23 cellular contexts compared by ENCODE assay signal in the genomic region with DNA sequence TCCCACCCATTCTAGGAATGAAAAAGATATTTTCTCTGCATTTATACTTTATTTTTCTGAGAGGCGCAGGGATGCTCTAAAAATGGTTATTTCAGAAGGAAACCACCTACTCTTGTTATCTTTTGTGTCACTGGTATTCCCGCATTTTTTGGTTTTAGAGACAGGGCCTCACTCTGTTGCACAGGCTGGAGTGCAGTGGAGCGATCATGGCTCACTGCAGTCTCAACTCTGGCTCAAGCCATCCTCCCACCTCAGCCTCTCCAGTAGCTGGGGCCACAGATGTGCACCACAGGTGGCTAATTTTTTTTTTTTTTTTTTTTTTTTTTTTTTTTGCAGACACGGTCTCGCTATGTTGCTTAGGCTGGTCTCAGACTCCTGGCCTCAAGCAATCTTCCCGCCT.
DNase-seq lines count a peak whose midpoint lies in the region; ATAC-seq and TF ChIP-seq lines count a peak whose summit lies in the region.
"Had no signal": no experiment of that assay in that cellular context is flagged by ENCODE, and none has a peak within 500 bp of the region (broad histone marks: within the 10 kb centered on the region; RNA-seq: fewer than 3 reads in every experiment).

No MANE protein-coding gene starts in this region.

- H3K4me1 Mint-ChIP-seq in activated T-cell treated with anti-CD3 and anti-CD28 coated beads, Interleukin-2, amount 50 U/mL, for 72 hours (ENCODE audit: low read depth): peaks cover 78% of the 10 kb centered on the region
- H3K4me1 Mint-ChIP-seq in activated B cell treated with CpG ODN at 0.5 μM for 24 hours: peaks cover 60% of the 10 kb centered on the region

- CTCF ChIA-PET in activated B cell treated with CpG ODN at 0.5 μM for 24 hours (lab: Charles Lee): no interaction called here

- H2AK5ac ChIP-seq in trophoblast cell (ENCODE audit: low read length): no peak overlapping the region

- no peak overlapping the region for H2BK120ac ChIP-seq in trophoblast cell (ENCODE audit: insufficient read depth, low read length, poor library complexity)

- H3K9me3 ChIP-seq in trophoblast cell (ENCODE audit: insufficient read depth, low read depth, low read length): peaks cover 7% of the 10 kb centered on the region
- H3K9me3 ChIP-seq: upper lobe of left lung had no signal

- H4K12ac ChIP-seq in trophoblast cell (ENCODE audit: low read depth, low read length): no peak overlapping the region

- H3K79me2 ChIP-seq in trophoblast cell (ENCODE audit: control insufficient read depth, insufficient read depth, low read length, poor library complexity): no peaks in the 10 kb centered on the region

- no peaks in the 10 kb centered on the region for H3K9me3 Mint-ChIP-seq in activated T-cell treated with anti-CD3 and anti-CD28 coated beads, Interleukin-2, amount 50 U/mL, for 72 hours
- no peaks in the 10 kb centered on the region for H3K9me3 Mint-ChIP-seq in activated B cell treated with CpG ODN at 0.5 μM for 24 hours

- no peaks in the 10 kb centered on the region for H3K27me3 Mint-ChIP-seq in activated T-cell treated with anti-CD3 and anti-CD28 coated beads, Interleukin-2, amount 50 U/mL, for 72 hours (ENCODE audit: low read depth)
- H3K27me3 Mint-ChIP-seq in activated B cell treated with CpG ODN at 0.5 μM for 24 hours: no peaks in the 10 kb centered on the region

- H2AFZ ChIP-seq in trophoblast cell (ENCODE audit: insufficient read depth, low read length, poor library complexity): no peak overlapping the region

- no peaks in the 10 kb centered on the region for H3K27me3 ChIP-seq in trophoblast cell (ENCODE audit: insufficient read depth, low read length)
- H3K27me3 ChIP-seq: upper lobe of left lung had no signal

- peaks cover 4 to 47% of the 10 kb centered on the region in 2 donors for H3K36me3 Mint-ChIP-seq in activated T-cell treated with anti-CD3 and anti-CD28 coated beads, Interleukin-2, amount 50 U/mL, for 72 hours (ENCODE audit: insufficient read depth in 2 of 2)
- H3K36me3 Mint-ChIP-seq in activated B cell treated with CpG ODN at 0.5 μM for 24 hours (ENCODE audit: low read depth): peaks cover 86% of the 10 kb centered on the region

- H3K4ac ChIP-seq in trophoblast cell (ENCODE audit: low read depth, low read length): no peak overlapping the region

- peak overlapping the region; percentile 91 for H3K27ac Mint-ChIP-seq in activated T-cell treated with anti-CD3 and anti-CD28 coated beads, Interleukin-2, amount 50 U/mL, for 72 hours
- peak overlapping the region; percentile 43 for H3K27ac Mint-ChIP-seq in activated B cell treated with CpG ODN at 0.5 μM for 24 hours

- no peak overlapping the region for H4K8ac ChIP-seq in trophoblast cell (ENCODE audit: low read depth, low read length)

- H3K79me1 ChIP-seq in trophoblast cell (ENCODE audit: low read length): no peaks in the 10 kb centered on the region

- peaks cover 2 to 8% of the 10 kb centered on the region in 2 experiments for H3K4me1 ChIP-seq in trophoblast cell (ENCODE audit: control insufficient read depth in 1 of 2, insufficient read depth in 2 of 2, low read length in 2 of 2)

- H3K14ac ChIP-seq in trophoblast cell (ENCODE audit: low read length): no peak overlapping the region

- H3K18ac ChIP-seq in trophoblast cell (ENCODE audit: low read length): no peak overlapping the region

- no peak for ATAC-seq in activated T-cell treated with anti-CD3 and anti-CD28 coated beads, Interleukin-2, amount 50 U/mL, for 72 hours (replicated peaks in 1 of 2)
- ATAC-seq in GM21723 (IDR thresholded peaks at IDR 0.05; ENCODE audit: unreplicated experiment) (peak; percentile 61), activated B cell treated with CpG ODN at 0.5 μM for 24 hours (ENCODE audit: low read depth) (no peak)
- ATAC-seq: activated CD4-positive, CD25-positive, alpha-beta regulatory T cell treated with anti-CD3 and anti-CD28 coated beads, Interleukin-2, amount 50 U/mL, for 24 hours; Right ventricle myocardium inferior had no signal

- H4K91ac ChIP-seq in trophoblast cell (ENCODE audit: low read depth, low read length): no peak overlapping the region

- no peak overlapping the region for H3K4me3 ChIP-seq in trophoblast cell (ENCODE audit: low read depth, low read length)
- H3K4me3 ChIP-seq: lung, upper lobe of left lung had no signal

- POLR2A ChIA-PET in activated B cell treated with CpG ODN at 0.5 μM for 24 hours (lab: Charles Lee): no interaction called here

- H3K23ac ChIP-seq in trophoblast cell (ENCODE audit: low read length): no peak overlapping the region

- no CpG with 5 or more reads among the region's 6 CpGs for WGBS in trophoblast cell (ENCODE audit: extremely low coverage, insufficient coverage, insufficient read length)

- H3K4me2 ChIP-seq in trophoblast cell (ENCODE audit: low read length): no peak overlapping the region

- no peak overlapping the region for H3K4me3 Mint-ChIP-seq in activated T-cell treated with anti-CD3 and anti-CD28 coated beads, Interleukin-2, amount 50 U/mL, for 72 hours
- H3K4me3 Mint-ChIP-seq in activated B cell treated with CpG ODN at 0.5 μM for 24 hours: no peak overlapping the region

- no peak for TF ChIP-seq CTCF in activated B cell treated with CpG ODN at 0.5 μM for 24 hours (IDR thresholded peaks at IDR 0.05)

- H3K36me3 ChIP-seq in trophoblast cell (ENCODE audit: control insufficient read depth in 1 of 2, insufficient read depth in 2 of 2, low read length in 2 of 2): peaks cover 8 to 13% of the 10 kb centered on the region in 2 experiments

- H3K9ac ChIP-seq in trophoblast cell (ENCODE audit: low read length): no peak overlapping the region

- no peak overlapping the region for H3K27ac ChIP-seq in trophoblast cell (ENCODE audit: low read depth, low read length)
- H3K27ac ChIP-seq: upper lobe of left lung had no signal

- H2BK5ac ChIP-seq in trophoblast cell (ENCODE audit: low read depth, low read length, poor library complexity): no peak overlapping the region

- intact Hi-C loops in activated B cell treated with CpG ODN at 0.5 μM for 24 hours (cut with micrococcal nuclease): no loop called here

- no peak overlapping the region for H2BK12ac ChIP-seq in trophoblast cell (ENCODE audit: low read length)

- no peak for DNase-seq in activated T-cell treated with anti-CD3 and anti-CD28 coated beads, Interleukin-2, amount 50 U/mL, for 72 hours
- no peak for DNase-seq in activated T-cell treated with anti-CD3 and anti-CD28 coated beads, Interleukin-2, amount 50 U/mL, for 48 hours
- DNase-seq in activated B cell treated with CpG ODN at 0.5 μM for 24 hours (no peak), trophoblast cell (peak; percentile 24 to 70), dermis blood vessel endothelial cell (no peak), NCI-H2081 treated with DMSO at 0.1 percent for 48 hours (lab: John Stamatoyannopoulos, UW) (no peak)
- DNase-seq in activated CD8-positive, alpha-beta memory T cell treated with anti-CD3 and anti-CD28 coated beads, Interleukin-2, amount 50 U/mL, for 4 hours: no peak
- DNase-seq: activated effector memory CD4-positive, alpha-beta T cell treated with Interleukin-2 at 50 U/mL for 16 hours; amygdala; Calu3; cortex of kidney; H7; kidney glomerular epithelial cell; NCI-H2029; NCI-H446; nucleus accumbens; stimulated activated CD4-positive, alpha-beta T cell treated with anti-CD3 and anti-CD28 coated beads, Interleukin-2, amount 100 ng/mL, for 48 hours; T1000 had no signal

Comparison
In these comparisons a context has a peak if more than half of its experiments do, and no peak if none do; other contexts are left out.
1. DNase-seq: peak in trophoblast cell (2 of 2); none in activated T-cell treated with anti-CD3 and anti-CD28 coated beads, Interleukin-2, amount 50 U/mL, for 72 hours (0 of 2), activated T-cell treated with anti-CD3 and anti-CD28 coated beads, Interleukin-2, amount 50 U/mL, for 48 hours (0 of 2), activated B cell treated with CpG ODN at 0.5 μM for 24 hours (single experiment), dermis blood vessel endothelial cell (single experiment), NCI-H2081 treated with DMSO at 0.1 percent for 48 hours (single experiment) and activated CD8-positive, alpha-beta memory T cell treated with anti-CD3 and anti-CD28 coated beads, Interleukin-2, amount 50 U/mL, for 4 hours (single experiment).